ENCODE assay signal across 9 cellular contexts in genomic region chr2:191376981-191377629, GRCh38.
DNase-seq lines count a peak whose midpoint lies in the region; ATAC-seq, FAIRE-seq and TF ChIP-seq lines count a peak whose summit lies in the region.
"Had no signal": no experiment of that assay in that cellular context is flagged by ENCODE, and none has a peak within 500 bp of the region (broad histone marks: within the 10 kb centered on the region; RNA-seq: fewer than 3 reads in every experiment).

No MANE protein-coding gene starts in this region.

- no peak overlapping the region for H3K4me2 ChIP-seq in mesendoderm (ENCODE audit: low read length)

- no peak overlapping the region for H2BK15ac ChIP-seq in mesendoderm (replicated peaks; ENCODE audit: low read depth)

- H3K4ac ChIP-seq in mesendoderm (ENCODE audit: low read depth, low read length) = no peak overlapping the region

- H4K5ac ChIP-seq in mesendoderm (ENCODE audit: low read length) = no peak overlapping the region

- no peak overlapping the region for H4K8ac ChIP-seq in mesendoderm (ENCODE audit: low read depth, low read length)

- no peak for FAIRE-seq in GM12891 (lab: Jason Lieb, UNC)

- H3K27ac ChIP-seq in mesendoderm (ENCODE audit: low read depth, low read length) = no peak overlapping the region
- H3K27ac ChIP-seq in uterus = peak overlapping the region; percentile 47 to 60
- H3K27ac ChIP-seq: VCaP had no signal

- H3K9me3 ChIP-seq in uterus = no peaks in the 10 kb centered on the region

- no peak for TF ChIP-seq POLR2A in GM12891 (IDR thresholded peaks at IDR 0.05; ENCODE audit: low read depth, low read length)
- no peak for TF ChIP-seq POLR2A in uterus (IDR thresholded peaks at IDR 0.05)

- no peak overlapping the region for H2BK5ac ChIP-seq in mesendoderm (ENCODE audit: low read length)

- H3K23ac ChIP-seq in mesendoderm (ENCODE audit: low read length) = no peak overlapping the region

- H3K27me3 ChIP-seq in mesendoderm (ENCODE audit: insufficient read depth, low read length, poor library complexity) (no peaks in the 10 kb centered on the region), uterus (no peaks in the 10 kb centered on the region)

- H3K4me1 ChIP-seq in mesendoderm (ENCODE audit: control insufficient read depth, low read depth, low read length) (no peaks in the 10 kb centered on the region), uterus (no peaks in the 10 kb centered on the region)

- intact Hi-C loops in uterus (cut with DNase I; ENCODE audit: low total_unique reads) = no loop called here

- H3K4me3 ChIP-seq in mesendoderm (ENCODE audit: low read length) (no peak overlapping the region), uterus (no peak overlapping the region)

- H3K18ac ChIP-seq in mesendoderm (ENCODE audit: low read length) = no peak overlapping the region

- peak; percentile 74 for ATAC-seq in HG02642 (IDR thresholded peaks at IDR 0.05; ENCODE audit: poor library complexity, unreplicated experiment)

- TF ChIP-seq CTCF in uterus (IDR thresholded peaks at IDR 0.05) = no peak

- no peak overlapping the region for H2BK120ac ChIP-seq in mesendoderm (ENCODE audit: low read depth, low read length)

- H3K56ac ChIP-seq in mesendoderm (ENCODE audit: low read length) = no peak overlapping the region

- H3K36me3 ChIP-seq in mesendoderm (ENCODE audit: control insufficient read depth, insufficient read depth, low read length) = no peaks in the 10 kb centered on the region
- no peaks in the 10 kb centered on the region for H3K36me3 ChIP-seq in uterus

- H3K79me2 ChIP-seq in mesendoderm (ENCODE audit: control insufficient read depth, insufficient read depth, low read length) = no peaks in the 10 kb centered on the region

- H2AK5ac ChIP-seq in mesendoderm (ENCODE audit: low read length) = no peak overlapping the region

- no peaks in the 10 kb centered on the region for H3K79me1 ChIP-seq in mesendoderm (ENCODE audit: low read length)

- H3K9ac ChIP-seq in mesendoderm (ENCODE audit: low read length) = no peak overlapping the region

- 100% methylated on average over 1 of the region's 3 CpGs for WGBS in mesendoderm (ENCODE audit: extremely low coverage, insufficient coverage, low lambda C conversion rate)

- DNase-seq in GM12891 (ENCODE audit: insufficient read length, low spot score) = no peak
- DNase-seq in NOMO-1 treated with dmso at 0.1 percent for 144 hours (lab: John Stamatoyannopoulos, UW; ENCODE audit: unreplicated experiment) = peak; percentile 68
- peak; percentile 73 to 95 for DNase-seq in dermis microvascular lymphatic vessel endothelial cell (ENCODE audit: low read depth in 2 of 2)
- DNase-seq in mesendoderm = peak; percentile 85
- peak; percentile 73 to 82 for DNase-seq in uterus
- DNase-seq in NCI-H1694 (lab: John Stamatoyannopoulos, UW) = no peak
- DNase-seq in GM19240 (ENCODE audit: insufficient read length, low spot score) = no peak

TF ChIP-seq in GM12891, 5 proteins besides CTCF, POLR2A, EP300 and RAD21:
- TF ChIP-seq TAF1 (IDR thresholded peaks at IDR 0.05; ENCODE audit: low read depth, low read length) (no peak), SPI1 (IDR thresholded peaks at IDR 0.05; ENCODE audit: low read depth, low read length) (peak; percentile 95), POU2F2 (IDR thresholded peaks at IDR 0.05; ENCODE audit: low read depth, low read length) (no peak), PAX5 (IDR thresholded peaks at IDR 0.05; ENCODE audit: insufficient read depth, low read length, severe bottlenecking) (no peak), POLR2AphosphoS5 (IDR thresholded peaks at IDR 0.05; ENCODE audit: low read depth, low read length) (no peak)

Comparison
In these comparisons a context has a peak if more than half of its experiments do, and no peak if none do; other contexts are left out.
1. DNase-seq: peak in NOMO-1 treated with dmso at 0.1 percent for 144 hours (single experiment), dermis microvascular lymphatic vessel endothelial cell (2 of 2), mesendoderm (single experiment) and uterus (2 of 2); none in GM12891 (single experiment), NCI-H1694 (single experiment) and GM19240 (single experiment).